ENCODE assay signal across 22 cellular contexts in the genomic region with DNA sequence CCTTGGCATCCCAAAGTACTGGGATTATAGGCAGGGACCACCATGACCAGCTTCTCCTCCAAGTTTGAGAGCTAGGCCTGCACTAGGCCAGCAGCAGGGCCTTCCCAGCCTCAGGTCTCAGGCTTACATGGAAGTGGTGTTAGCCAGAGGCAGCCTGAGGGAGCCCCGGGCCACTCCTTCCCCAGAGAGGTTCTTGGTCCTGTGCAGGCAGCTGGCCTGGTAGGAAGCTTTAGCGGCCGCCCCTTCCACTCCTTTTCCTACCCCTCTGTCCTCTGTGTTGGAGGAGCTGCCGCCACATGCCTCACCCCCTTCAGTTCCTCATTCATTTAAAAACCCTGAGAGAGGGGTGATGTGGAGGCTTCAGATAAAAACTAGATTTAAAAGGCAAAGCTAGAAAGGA. TPM values are rescaled to one million over a fixed set of nuclear protein-coding genes. Genes with fewer than 3 reads are reported as not detected.
A peak's percentile ranks its signal among the peaks of the same experiment; 100 is the strongest.
DNase-seq lines count a peak whose midpoint lies in the region; ATAC-seq and TF ChIP-seq lines count a peak whose summit lies in the region.
"Had no signal": no experiment of that assay in that cellular context is flagged by ENCODE, and none has a peak within 500 bp of the region (broad histone marks: within the 10 kb centered on the region; RNA-seq: fewer than 3 reads in every experiment).

No MANE protein-coding gene starts in this region.

- H3K4me3 Mint-ChIP-seq in T-helper 17 cell: no peak overlapping the region
- peak overlapping the region; percentile 36 for H3K4me3 Mint-ChIP-seq in glutamatergic neuron (ENCODE audit: unreplicated experiment)
- H3K4me3 Mint-ChIP-seq in stimulated activated effector memory CD8-positive, alpha-beta T cell treated with anti-CD3 and anti-CD28 coated beads, Interleukin-12 subunit alpha, Interleukin-12 subunit beta, amount 100 ng/mL, for 72 hours: no peak overlapping the region
- H3K4me3 Mint-ChIP-seq: CD4-positive, CD25-positive, alpha-beta regulatory T cell; mesothelial cell of epicardium had no signal

- H3K4me1 Mint-ChIP-seq in T-helper 17 cell (peaks cover 12% of the 10 kb centered on the region), glutamatergic neuron (ENCODE audit: low read depth, unreplicated experiment) (peaks cover 22% of the 10 kb centered on the region)
- H3K4me1 Mint-ChIP-seq in stimulated activated effector memory CD8-positive, alpha-beta T cell treated with anti-CD3 and anti-CD28 coated beads, Interleukin-12 subunit alpha, Interleukin-12 subunit beta, amount 100 ng/mL, for 72 hours: peaks cover 9% of the 10 kb centered on the region
- H3K4me1 Mint-ChIP-seq: CD4-positive, CD25-positive, alpha-beta regulatory T cell had no signal

- TF ChIP-seq CTCF in glutamatergic neuron (IDR thresholded peaks at IDR 0.05; ENCODE audit: partially characterized antibody, unreplicated experiment): no peak

- H3K27me3 Mint-ChIP-seq in T-helper 17 cell (no peaks in the 10 kb centered on the region), glutamatergic neuron (ENCODE audit: unreplicated experiment) (peaks cover 5% of the 10 kb centered on the region)
- H3K27me3 Mint-ChIP-seq: CD4-positive, CD25-positive, alpha-beta regulatory T cell had no signal

- ATAC-seq in T-helper 17 cell (no peak), HG02870 (IDR thresholded peaks at IDR 0.05; ENCODE audit: unreplicated experiment) (no peak), GM21786 (IDR thresholded peaks at IDR 0.05; ENCODE audit: unreplicated experiment) (no peak)
- no peak for ATAC-seq in stimulated activated effector memory CD8-positive, alpha-beta T cell treated with anti-CD3 and anti-CD28 coated beads, Interleukin-12 subunit alpha, Interleukin-12 subunit beta, amount 100 ng/mL, for 72 hours
- ATAC-seq: gastrocnemius medialis, left colon had no signal

- H3K27ac Mint-ChIP-seq in T-helper 17 cell: peak overlapping the region; percentile 8
- H3K27ac Mint-ChIP-seq in glutamatergic neuron (ENCODE audit: unreplicated experiment): peak overlapping the region; percentile 95
- H3K27ac Mint-ChIP-seq in stimulated activated effector memory CD8-positive, alpha-beta T cell treated with anti-CD3 and anti-CD28 coated beads, Interleukin-12 subunit alpha, Interleukin-12 subunit beta, amount 100 ng/mL, for 72 hours: peak overlapping the region; percentile 39
- H3K27ac Mint-ChIP-seq: CD4-positive, CD25-positive, alpha-beta regulatory T cell had no signal

- H3K36me3 Mint-ChIP-seq in T-helper 17 cell (ENCODE audit: low read depth): no peaks in the 10 kb centered on the region
- H3K36me3 Mint-ChIP-seq in glutamatergic neuron (ENCODE audit: unreplicated experiment): peaks cover 13% of the 10 kb centered on the region
- no peaks in the 10 kb centered on the region for H3K36me3 Mint-ChIP-seq in stimulated activated effector memory CD8-positive, alpha-beta T cell treated with anti-CD3 and anti-CD28 coated beads, Interleukin-12 subunit alpha, Interleukin-12 subunit beta, amount 100 ng/mL, for 72 hours

- peaks cover 9% of the 10 kb centered on the region for H3K9me3 Mint-ChIP-seq in glutamatergic neuron (ENCODE audit: unreplicated experiment)
- peaks cover 8% of the 10 kb centered on the region for H3K9me3 Mint-ChIP-seq in stimulated activated effector memory CD8-positive, alpha-beta T cell treated with anti-CD3 and anti-CD28 coated beads, Interleukin-12 subunit alpha, Interleukin-12 subunit beta, amount 100 ng/mL, for 72 hours

- H3K9me3 ChIP-seq in T-helper 17 cell (ENCODE audit: control insufficient read depth, low read length, poor library complexity, severe bottlenecking): no peaks in the 10 kb centered on the region
- H3K9me3 ChIP-seq: gastrocnemius medialis, suprapubic skin had no signal

- peak; percentile 66 for DNase-seq in DMS 273 (lab: John Stamatoyannopoulos, UW; ENCODE audit: unreplicated experiment)
- DNase-seq in T-helper 17 cell: no peak
- peak; percentile 67 for DNase-seq in glutamatergic neuron
- no peak for DNase-seq in stimulated activated effector memory CD8-positive, alpha-beta T cell treated with anti-CD3 and anti-CD28 coated beads, Interleukin-12 subunit alpha, Interleukin-12 subunit beta, amount 100 ng/mL, for 72 hours (ENCODE audit: low spot score in 2 of 2)
- no peak for DNase-seq in germinal center (ENCODE audit: low spot score)
- no peak for DNase-seq in DMS153 (lab: John Stamatoyannopoulos, UW)
- DNase-seq: activated CD4-positive, alpha-beta T cell treated with anti-CD3 and anti-CD28 coated beads for 48 hours; activated gamma-delta T cell treated with Interleukin-2 at 50 U/mL for 16 hours; amniotic stem cell; CD4-positive, CD25-positive, alpha-beta regulatory T cell; central memory CD4-positive, alpha-beta T cell; effector CD4-positive, alpha-beta T cell; GF-D8; MM.1S; NCI-H1436 treated with DMSO at 0.1 percent for 48 hours; NCI-H526 had no signal

RNA-seq across cellular contexts. Expression of a gene that starts 40.3 kb away (rescaled TPM):
- 10 to 100 TPM; 20.3 to 28.7 TPM for total RNA-seq in T-helper 17 cell
- total RNA-seq in glutamatergic neuron (ENCODE audit: unreplicated experiment): 49.8 TPM

Comparison
In these comparisons a context has a peak if more than half of its experiments do, and no peak if none do; other contexts are left out.
1. DNase-seq: peak in DMS 273 (single experiment) and glutamatergic neuron (single experiment); none in T-helper 17 cell (0 of 3), stimulated activated effector memory CD8-positive, alpha-beta T cell treated with anti-CD3 and anti-CD28 coated beads, Interleukin-12 subunit alpha, Interleukin-12 subunit beta, amount 100 ng/mL, for 72 hours (0 of 2), germinal center (single experiment) and DMS153 (single experiment).
2. H3K27ac Mint-ChIP-seq: peak in every context shown above with its lines; median percentile 95 in glutamatergic neuron; 39 in stimulated activated effector memory CD8-positive, alpha-beta T cell treated with anti-CD3 and anti-CD28 coated beads, Interleukin-12 subunit alpha, Interleukin-12 subunit beta, amount 100 ng/mL, for 72 hours; 8 in T-helper 17 cell.